Comparison of ENCODE assay signal across 21 cellular contexts in genomic region chr5:55509097-55509496, GRCh38. TPM values are rescaled to one million over a fixed set of nuclear protein-coding genes. Genes with fewer than 3 reads are reported as not detected.
DNase-seq lines count a peak whose midpoint lies in the region; ATAC-seq, FAIRE-seq and TF ChIP-seq lines count a peak whose summit lies in the region.
"Had no signal": no experiment of that assay in that cellular context is flagged by ENCODE, and none has a peak within 500 bp of the region (broad histone marks: within the 10 kb centered on the region; RNA-seq: fewer than 3 reads in every experiment).

No MANE protein-coding gene starts in this region.

- BruUV-seq in HepG2 (replicated peaks; lab: Mats Ljungman, UMichigan), result no TSS peak

- CTCF ChIA-PET in HepG2 (lab: Yijun Ruan, JAX; ENCODE audit: low intra/inter-chr PET ratio, low total read pairs), result no interaction called here

- H3K9me3 ChIP-seq in right lobe of liver, result no peaks in the 10 kb centered on the region
- no peaks in the 10 kb centered on the region for H3K9me3 ChIP-seq in HepG2 (ENCODE audit: low read length)
- H3K9me3 ChIP-seq in psoas muscle, result no peaks in the 10 kb centered on the region
- H3K9me3 ChIP-seq: A549 had no signal

- no peak for TF ChIP-seq RAD21 in HepG2 (CRISPR knock-in tag; IDR thresholded peaks at IDR 0.05)

- no peak for FAIRE-seq in HepG2 (lab: Jason Lieb, UNC)

- H3K4me3 ChIP-seq in right lobe of liver (no peak overlapping the region), HepG2 (replicated peaks in 1 of 3; ENCODE audit: insufficient read depth in 1 of 3, low read depth in 2 of 3, low read length in 3 of 3) (no peak overlapping the region), psoas muscle (no peak overlapping the region)
- H3K4me3 ChIP-seq: A549 had no signal

- TF ChIP-seq CTCF in right lobe of liver (IDR thresholded peaks at IDR 0.05) (no peak), HepG2 (CRISPR knock-in tag; IDR thresholded peaks at IDR 0.05) (no peak), psoas muscle (IDR thresholded peaks at IDR 0.05) (no peak)

- H3K4me1 ChIP-seq in right lobe of liver (peaks cover 0 to 50% (median 13%) of the 10 kb centered on the region in 4 donors), HepG2 (ENCODE audit: insufficient read depth, low read length) (no peaks in the 10 kb centered on the region), psoas muscle (peaks cover 46% of the 10 kb centered on the region)

- intact Hi-C loops in right lobe of liver (cut with DNase I) (no loop called here), HepG2 (cut with micrococcal nuclease; ENCODE audit: unreplicated experiment) (no loop called here), left colon (cut with DNase I, micrococcal nuclease) (no loop called here), psoas muscle (cut with DNase I) (no loop called here)

- H3K36me3 ChIP-seq in right lobe of liver (no peaks in the 10 kb centered on the region), HepG2 (replicated peaks in 1 of 2; ENCODE audit: control insufficient read depth in 1 of 2, insufficient read depth in 2 of 2, low read length in 2 of 2) (no peaks in the 10 kb centered on the region), psoas muscle (ENCODE audit: insufficient read depth in 1 of 2, low read depth in 1 of 2) (no peaks in the 10 kb centered on the region)

- no peak overlapping the region for H3K4me2 ChIP-seq in HepG2 (ENCODE audit: low read depth, low read length)
- H3K4me2 ChIP-seq: A549, KMS-11 had no signal

- in situ Hi-C loops in HepG2 (cut with HindIII; ENCODE audit: extremely low pct_ligation_motif_present, low pct_unique_long_range_greater_than_20kb), result no loop called here

- no peak overlapping the region for H2AFZ ChIP-seq in HepG2 (ENCODE audit: low read length)

- WGBS in right lobe of liver (ENCODE audit: insufficient coverage, low coverage, low lambda C conversion rate, missing lambda C conversion rate), result 100% methylated on average over 1 of the region's 1 CpG
- 93% methylated on average over 1 of the region's 1 CpG for WGBS in HepG2 (ENCODE audit: low lambda C conversion rate)
- WGBS in psoas muscle, 3 donors, result 84 to 92% (median 86%) methylated on average over 1 of the region's 1 CpG

- H3K9ac ChIP-seq in HepG2 (ENCODE audit: insufficient read depth, low read depth, low read length), result no peak overlapping the region
- H3K9ac ChIP-seq: KMS-11 had no signal

- H3K27ac ChIP-seq in right lobe of liver, result peak overlapping the region in 2 of 3 donors; percentile 38 to 53
- no peak overlapping the region for H3K27ac ChIP-seq in HepG2 (ENCODE audit: extremely low read length, insufficient read depth, low read length)
- H3K27ac ChIP-seq in psoas muscle, result peak overlapping the region; percentile 62
- H3K27ac ChIP-seq: A549, KMS-11 had no signal

- POLR2A ChIA-PET in HepG2 (lab: Yijun Ruan, JAX), result no interaction called here

- no peak for TF ChIP-seq EP300 in HepG2 (IDR thresholded peaks at IDR 0.05; ENCODE audit: low read depth in 2 of 2, low read length in 2 of 2)
- no peak for TF ChIP-seq EP300 in HepG2 (CRISPR knock-in tag; IDR thresholded peaks at IDR 0.05; ENCODE audit: borderline replicate concordance)

- ATAC-seq in right lobe of liver (no peak), HepG2 (no peak), left colon (peak; percentile 22), psoas muscle (peak in 2 of 4 donors; percentile 32), GM19023 (IDR thresholded peaks at IDR 0.05; ENCODE audit: unreplicated experiment) (no peak)
- ATAC-seq in activated CD4-positive, CD25-positive, alpha-beta regulatory T cell treated with anti-CD3 and anti-CD28 coated beads, Interleukin-2, amount 50 U/mL, for 24 hours, result no peak
- ATAC-seq: A549 had no signal

- H3K27me3 ChIP-seq in right lobe of liver, result no peaks in the 10 kb centered on the region
- H3K27me3 ChIP-seq in HepG2 (ENCODE audit: control insufficient read depth in 1 of 2, insufficient read depth in 2 of 2, low read length in 2 of 2), result no peaks in the 10 kb centered on the region
- no peaks in the 10 kb centered on the region for H3K27me3 ChIP-seq in psoas muscle (ENCODE audit: insufficient read depth in 3 of 3, low read length in 2 of 3)

- H4K20me1 ChIP-seq in HepG2 (ENCODE audit: insufficient read depth, low read length), result no peaks in the 10 kb centered on the region; the same call in 1 of the 2 replicates

- TF ChIP-seq POLR2A in right lobe of liver (IDR thresholded peaks at IDR 0.05), result no peak
- TF ChIP-seq POLR2A in HepG2 (IDR thresholded peaks at IDR 0.05; ENCODE audit: insufficient read depth in 1 of 2, low read depth in 2 of 2, low read length in 2 of 2), result no peak

- no peaks in the 10 kb centered on the region for H3K79me2 ChIP-seq in HepG2 (ENCODE audit: insufficient read depth, low read length)

- DNase-seq in right lobe of liver (no peak), HepG2 (ENCODE audit: low spot score) (no peak), left colon (no peak), psoas muscle (no peak)
- DNase-seq in stimulated activated CD4-positive, alpha-beta T cell treated with anti-CD3 and anti-CD28 coated beads, Interleukin-1b, Interleukin-23, amount 100 ng/mL, for 48 hours, result no peak
- DNase-seq: Calu3; CD4-positive, alpha-beta memory T cell; GF-D8; GOT3; MV-4-11; NCI-H187 treated with DMSO at 0.1 percent for 48 hours; NCI-H2227 treated with DMSO at 0.1 percent for 48 hours; NCI-H510A treated with DMSO at 0.1 percent for 48 hours; NCI-H774; OCI-M1; RPMI8226; SIG-M5 had no signal

TF ChIP-seq in HepG2, 621 proteins besides CTCF, POLR2A, EP300 and RAD21:
- no peak for TF ChIP-seq NRL (CRISPR knock-in tag; IDR thresholded peaks at IDR 0.05; ENCODE audit: borderline replicate concordance)

RNA-seq across cellular contexts. Expression of gene PLPP1, which starts 25.7 kb away (rescaled TPM):
- 100 to 1,000 TPM in 2 of 6 experiments, 10 to 100 TPM in 4; 23.3 to 145 (median 36.0) TPM for total RNA-seq in right lobe of liver
- 5.2 and 7.3 TPM in 2 replicates for total RNA-seq in HepG2 (2016; rRNA removed; fragmentation: Illumina TruSeq; extraction: Trizol)
- total RNA-seq in HepG2 (2016; cell fraction: cytosol; rRNA removed; fragmentation: Illumina TruSeq; extraction: Trizol; ENCODE audit: low read depth), result 5.0 and 6.0 TPM in 2 replicates
- total RNA-seq in HepG2 (2016; cell fraction: insoluble cytoplasmic fraction; rRNA removed; fragmentation: Illumina TruSeq; extraction: Trizol), result 4.9 and 6.7 TPM in 2 replicates
- total RNA-seq in HepG2 (2016; cell fraction: membrane; rRNA removed; fragmentation: Illumina TruSeq; extraction: Trizol), result 5.1 and 5.2 TPM in 2 replicates
- total RNA-seq in HepG2 (2016; cell fraction: nucleus; rRNA removed; fragmentation: Illumina TruSeq; extraction: Trizol), result 6.7 and 7.7 TPM in 2 replicates
- polyA plus RNA-seq in HepG2 (2011; rRNA removed), result 12.1 and 13.3 TPM in 2 replicates
- 10.1 and 15.8 TPM in 2 replicates for polyA plus RNA-seq in HepG2 (2011; cell fraction: cytosol; rRNA removed)
- 4.3 and 6.7 TPM in 2 replicates for polyA plus RNA-seq in HepG2 (2011; cell fraction: nucleus; rRNA removed)
- polyA plus RNA-seq in HepG2 (2012), result 6.0 and 7.3 TPM in 2 replicates
- polyA plus RNA-seq in HepG2 (2016; cell fraction: cytosol; fragmentation: Illumina TruSeq; extraction: Trizol; ENCODE audit: low read depth), result 3.4 and 4.9 TPM in 2 replicates
- 6.3 and 7.1 TPM in 2 replicates for polyA plus RNA-seq in HepG2 (2016; cell fraction: insoluble cytoplasmic fraction; fragmentation: Illumina TruSeq; extraction: Trizol; ENCODE audit: low read depth)
- 3.3 and 4.3 TPM in 2 replicates for polyA plus RNA-seq in HepG2 (2016; cell fraction: membrane; fragmentation: Illumina TruSeq; extraction: Trizol; ENCODE audit: low read depth)
- polyA plus RNA-seq in HepG2 (2016; cell fraction: nucleus; fragmentation: Illumina TruSeq; extraction: Trizol; ENCODE audit: insufficient read depth, low read depth), result 10.3 and 13.9 TPM in 2 replicates
- 9.0 and 9.6 TPM in 2 replicates for polyA minus RNA-seq in HepG2 (2011; rRNA and poly(A)+ RNA removed; ENCODE audit: low replicate concordance)
- 8.2 and 9.3 TPM in 2 replicates for polyA minus RNA-seq in HepG2 (2011; cell fraction: cytosol; rRNA and poly(A)+ RNA removed)
- 7.9 and 9.8 TPM in 2 replicates for polyA minus RNA-seq in HepG2 (2011; cell fraction: nucleus; rRNA and poly(A)+ RNA removed)
- 100 to 1,000 TPM in 1 of 2 donors, 10 to 100 TPM in 1; 69.7 to 109 TPM for total RNA-seq in left colon
- total RNA-seq in psoas muscle, result 10 to 100 TPM; 25.4 to 57.3 (median 37.6) TPM
- 10 to 100 TPM; 22.0 to 81.5 (median 46.1) TPM for polyA plus RNA-seq in psoas muscle
